In genomic region chr19:21508198-21508597, GRCh38 we compare ENCODE assay signal across 25 cellular contexts. TPM values are rescaled to one million over a fixed set of nuclear protein-coding genes. Genes with fewer than 3 reads are reported as not detected.
DNase-seq lines count a peak whose midpoint lies in the region; ATAC-seq and TF ChIP-seq lines count a peak whose summit lies in the region.
"Had no signal": no experiment of that assay in that cellular context is flagged by ENCODE, and none has a peak within 500 bp of the region (broad histone marks: within the 10 kb centered on the region; RNA-seq: fewer than 3 reads in every experiment).

No MANE protein-coding gene starts in this region.

- ATAC-seq in activated CD8-positive, alpha-beta memory T cell treated with anti-CD3 and anti-CD28 coated beads, Interleukin-2, amount 10 ng/mL, durations not matched to agents 7 days and 5 days = no peak
- no peak for ATAC-seq in GM18867 (IDR thresholded peaks at IDR 0.05; ENCODE audit: unreplicated experiment)
- ATAC-seq: lower lobe of right lung, T-cell had no signal

- no peak for TF ChIP-seq CTCF in glutamatergic neuron (IDR thresholded peaks at IDR 0.05; ENCODE audit: partially characterized antibody, unreplicated experiment)
- TF ChIP-seq CTCF in type B pancreatic cell (conservative IDR thresholded peaks at IDR 0.05) = no peak

- H3K36me3 Mint-ChIP-seq in activated CD8-positive, alpha-beta memory T cell treated with anti-CD3 and anti-CD28 coated beads, Interleukin-2, amount 10 ng/mL, durations not matched to agents 7 days and 5 days = peaks cover 53% of the 10 kb centered on the region
- H3K36me3 Mint-ChIP-seq in glutamatergic neuron (ENCODE audit: unreplicated experiment) (peaks cover 37% of the 10 kb centered on the region), type B pancreatic cell (peaks cover 42% of the 10 kb centered on the region)

- no peaks in the 10 kb centered on the region for H3K27me3 Mint-ChIP-seq in activated CD8-positive, alpha-beta memory T cell treated with anti-CD3 and anti-CD28 coated beads, Interleukin-2, amount 10 ng/mL, durations not matched to agents 7 days and 5 days
- H3K27me3 Mint-ChIP-seq in glutamatergic neuron (ENCODE audit: unreplicated experiment) (peaks cover 24% of the 10 kb centered on the region), type B pancreatic cell (no peaks in the 10 kb centered on the region)
- H3K27me3 Mint-ChIP-seq: T-cell had no signal

- no peak overlapping the region for H3K4me3 Mint-ChIP-seq in activated CD8-positive, alpha-beta memory T cell treated with anti-CD3 and anti-CD28 coated beads, Interleukin-2, amount 10 ng/mL, durations not matched to agents 7 days and 5 days
- peak overlapping the region; percentile 99 for H3K4me3 Mint-ChIP-seq in glutamatergic neuron (ENCODE audit: unreplicated experiment)
- H3K4me3 Mint-ChIP-seq in type B pancreatic cell = peak overlapping the region; percentile 45

- H3K9me3 Mint-ChIP-seq in activated CD8-positive, alpha-beta memory T cell treated with anti-CD3 and anti-CD28 coated beads, Interleukin-2, amount 10 ng/mL, durations not matched to agents 7 days and 5 days (ENCODE audit: low read depth) = peaks cover 18% of the 10 kb centered on the region
- peaks cover 40% of the 10 kb centered on the region for H3K9me3 Mint-ChIP-seq in glutamatergic neuron (ENCODE audit: unreplicated experiment)
- no peaks in the 10 kb centered on the region for H3K9me3 Mint-ChIP-seq in type B pancreatic cell

- peak overlapping the region; percentile 2 for H3K27ac Mint-ChIP-seq in activated CD8-positive, alpha-beta memory T cell treated with anti-CD3 and anti-CD28 coated beads, Interleukin-2, amount 10 ng/mL, durations not matched to agents 7 days and 5 days
- H3K27ac Mint-ChIP-seq in glutamatergic neuron (ENCODE audit: unreplicated experiment) = peak overlapping the region; percentile 78
- peak overlapping the region; percentile 34 for H3K27ac Mint-ChIP-seq in type B pancreatic cell
- H3K27ac Mint-ChIP-seq: H9 had no signal

- CTCF ChIA-PET in activated CD8-positive, alpha-beta memory T cell treated with anti-CD3 and anti-CD28 coated beads, Interleukin-2, amount 10 ng/mL, durations not matched to agents 7 days and 5 days (lab: Charles Lee) = no interaction called here

- no peak for DNase-seq in activated CD8-positive, alpha-beta memory T cell treated with anti-CD3 and anti-CD28 coated beads, Interleukin-2, amount 10 ng/mL, durations not matched to agents 7 days and 5 days
- DNase-seq in activated CD8-positive, alpha-beta memory T cell treated with anti-CD3 and anti-CD28 coated beads, Interleukin-2, amount 50 U/mL, for 4 hours = no peak
- DNase-seq in NCI-H187 treated with DMSO at 0.1 percent for 48 hours (lab: John Stamatoyannopoulos, UW) = peak; percentile 25
- no peak for DNase-seq in glutamatergic neuron
- DNase-seq in type B pancreatic cell (ENCODE audit: extremely low spot score, unreplicated experiment) = no peak
- DNase-seq in inferior parietal cortex (ENCODE audit: extremely low spot score) = no peak
- DNase-seq in stimulated activated CD4-positive, alpha-beta T cell treated with anti-CD3 and anti-CD28 coated beads, Interleukin-1b, Interleukin-23, amount 100 ng/mL, for 48 hours = no peak
- DNase-seq: activated CD4-positive, alpha-beta T cell treated with anti-CD3 and anti-CD28 coated beads, Interleukin-2, amount 50 U/mL, for 48 hours; activated CD4-positive, CD25-positive, alpha-beta regulatory T cell; activated gamma-delta T cell; activated T-cell treated with anti-CD3 and anti-CD28 coated beads for 4 hours; Calu3; DMS79 treated with DMSO at 0.1 percent for 48 hours; effector CD8-positive, alpha-beta T cell; H9; head of caudate nucleus; kidney glomerular epithelial cell; lower lobe of right lung; NCI-H1092; NCI-H2029; NCI-H226; stimulated activated CD4-positive, alpha-beta T cell treated with anti-CD3 and anti-CD28 coated beads, Interleukin-15, amount 100 ng/mL, for 24 hours; stimulated activated naive CD4-positive, alpha-beta T cell treated with Interleukin-2 at 50 U/mL for 16 hours; T-cell had no signal

- H3K4me1 Mint-ChIP-seq in activated CD8-positive, alpha-beta memory T cell treated with anti-CD3 and anti-CD28 coated beads, Interleukin-2, amount 10 ng/mL, durations not matched to agents 7 days and 5 days = peaks cover 19% of the 10 kb centered on the region
- peaks cover 22% of the 10 kb centered on the region for H3K4me1 Mint-ChIP-seq in glutamatergic neuron (ENCODE audit: low read depth, unreplicated experiment)
- H3K4me1 Mint-ChIP-seq in type B pancreatic cell (ENCODE audit: unreplicated experiment) = peaks cover 7% of the 10 kb centered on the region

RNA-seq across cellular contexts. Expression of gene ZNF429, which starts 2.8 kb away (rescaled TPM):
- total RNA-seq in activated CD8-positive, alpha-beta memory T cell treated with anti-CD3 and anti-CD28 coated beads, Interleukin-2, amount 10 ng/mL, durations not matched to agents 7 days and 5 days = 10 to 100 TPM in 1 of 2 experiments, 1 to 10 TPM in 1; 6.7 to 10.4 TPM
- total RNA-seq in glutamatergic neuron (ENCODE audit: unreplicated experiment) (29.8 TPM), type B pancreatic cell (ENCODE audit: low replicate concordance) (18.2 and 20.6 TPM in 2 replicates)

Comparison
In these comparisons a context has a peak if more than half of its experiments do, and no peak if none do; other contexts are left out.
1. H3K27ac Mint-ChIP-seq: peak in every context shown above with its lines; median percentile 78 in glutamatergic neuron; 34 in type B pancreatic cell; 2 in activated CD8-positive, alpha-beta memory T cell treated with anti-CD3 and anti-CD28 coated beads, Interleukin-2, amount 10 ng/mL, durations not matched to agents 7 days and 5 days.